ENCODE assay signal across 27 cellular contexts in the genomic region with DNA sequence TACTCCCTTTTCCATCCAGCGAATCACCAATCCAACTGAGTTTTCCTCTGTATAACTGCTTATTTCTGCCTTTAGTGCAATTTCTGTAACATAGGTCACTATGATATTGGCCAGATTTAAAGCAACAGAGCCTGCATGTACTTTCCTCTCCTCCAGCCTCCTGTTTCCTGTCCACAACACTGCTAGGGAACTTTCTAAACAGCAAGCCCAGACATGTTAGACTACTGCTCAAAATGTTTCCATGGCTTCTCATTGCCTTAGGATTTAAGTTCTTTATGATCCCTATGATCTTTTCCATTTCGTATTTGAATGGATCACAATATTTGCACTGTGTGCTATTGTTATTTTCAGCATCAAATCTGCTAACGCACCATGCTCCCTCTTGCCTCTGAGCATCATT.
"Had no signal": no experiment of that assay in that cellular context is flagged by ENCODE, and none has a peak within 500 bp of the region (broad histone marks: within the 10 kb centered on the region; RNA-seq: fewer than 3 reads in every experiment).

No MANE protein-coding gene starts in this region.

- H3K4me3 Mint-ChIP-seq: dendritic cell treated with granulocyte-macrophage colony-stimulating factor and Interleukin-4, amounts not matched to agents 40 ng/mL and 50 ng/mL, for 4 days; effector memory CD8-positive, alpha-beta T cell; endodermal cell; immature natural killer cell; memory B cell; naive thymus-derived CD4-positive, alpha-beta T cell; natural killer cell had no signal

- H2AFZ ChIP-seq: hepatocyte had no signal

- H3K27ac Mint-ChIP-seq: dendritic cell treated with granulocyte-macrophage colony-stimulating factor and Interleukin-4, amounts not matched to agents 40 ng/mL and 50 ng/mL, for 4 days; effector memory CD8-positive, alpha-beta T cell; endodermal cell; immature natural killer cell; memory B cell; naive thymus-derived CD4-positive, alpha-beta T cell; natural killer cell had no signal

- H3K36me3 Mint-ChIP-seq: immature natural killer cell; memory B cell; naive thymus-derived CD4-positive, alpha-beta T cell had no signal

- H3K9me3 ChIP-seq: colonic mucosa, esophagus squamous epithelium had no signal

- H3K27me3 Mint-ChIP-seq: dendritic cell treated with granulocyte-macrophage colony-stimulating factor and Interleukin-4, amounts not matched to agents 40 ng/mL and 50 ng/mL, for 4 days; effector memory CD8-positive, alpha-beta T cell; memory B cell; naive thymus-derived CD4-positive, alpha-beta T cell had no signal

- DNase-seq: colonic mucosa; cortex of kidney; effector CD8-positive, alpha-beta T cell; effector memory CD8-positive, alpha-beta T cell; endodermal cell; erythroblast; esophagus squamous epithelium; foreskin fibroblast; heart left ventricle; hypothalamus; immature natural killer cell; islet precursor cell; left cardiac atrium; left lung; left ventricle myocardium superior; lower lobe of right lung; mesendoderm; midbrain; naive thymus-derived CD4-positive, alpha-beta T cell; natural killer cell had no signal

- ATAC-seq: effector memory CD8-positive, alpha-beta T cell; esophagus mucosa; gastroesophageal sphincter; heart left ventricle; left cardiac atrium; left lung; left ventricle myocardium superior; lower lobe of right lung; naive thymus-derived CD4-positive, alpha-beta T cell; natural killer cell had no signal

- FAIRE-seq: endometrium, frontal cortex had no signal

- H3K4me1 ChIP-seq: colonic mucosa, esophagus squamous epithelium, gastroesophageal sphincter, heart left ventricle, left lung, lower lobe of right lung had no signal

- H3K4me2 ChIP-seq: hepatocyte had no signal

- H3K4me1 Mint-ChIP-seq: endodermal cell; immature natural killer cell; memory B cell; naive thymus-derived CD4-positive, alpha-beta T cell; natural killer cell had no signal

- H3K4me3 ChIP-seq: colonic mucosa, esophagus squamous epithelium, gastroesophageal sphincter, heart left ventricle, hepatocyte, left lung, lower lobe of right lung had no signal

- H3K27me3 ChIP-seq: colonic mucosa, esophagus squamous epithelium, gastroesophageal sphincter, heart left ventricle, hepatocyte, left lung had no signal

- H3K79me2 ChIP-seq: hepatocyte had no signal

- H3K27ac ChIP-seq: colonic mucosa, esophagus squamous epithelium, gastroesophageal sphincter, heart left ventricle, hepatocyte, left lung, lower lobe of right lung had no signal

- H3K36me3 ChIP-seq: colonic mucosa, esophagus squamous epithelium, gastroesophageal sphincter, heart left ventricle, left lung, lower lobe of right lung had no signal
